20 cellular contexts compared by ENCODE assay signal in the genomic region with DNA sequence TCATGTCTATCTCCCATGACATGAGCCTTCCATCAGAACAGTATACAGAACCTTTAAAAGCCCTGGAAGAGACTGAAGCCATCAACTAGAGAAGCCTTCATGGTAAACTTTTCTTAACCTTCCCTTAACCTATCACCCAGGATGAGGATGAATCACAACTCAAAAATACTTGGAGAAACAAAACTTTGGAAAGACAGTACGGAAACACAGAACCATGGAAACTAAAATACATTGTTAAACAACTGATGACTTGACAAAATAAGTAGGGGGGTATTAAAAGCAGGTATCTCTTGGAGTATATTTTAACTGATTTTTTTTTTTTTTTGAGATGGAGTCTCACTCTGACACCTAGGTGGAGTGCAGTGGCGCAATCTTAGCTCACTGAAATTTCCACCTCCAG. TPM values are rescaled to one million over a fixed set of nuclear protein-coding genes. Genes with fewer than 3 reads are reported as not detected.
DNase-seq lines count a peak whose midpoint lies in the region; ATAC-seq and TF ChIP-seq lines count a peak whose summit lies in the region.
"Had no signal": no experiment of that assay in that cellular context is flagged by ENCODE, and none has a peak within 500 bp of the region (broad histone marks: within the 10 kb centered on the region; RNA-seq: fewer than 3 reads in every experiment).

No MANE protein-coding gene starts in this region.

- WGBS in mammary epithelial cell (ENCODE audit: low coverage, missing lambda C conversion rate) = 100% methylated on average over 2 of the region's 2 CpGs

- no peak overlapping the region for H3K9ac ChIP-seq in mammary epithelial cell (ENCODE audit: insufficient read depth, low read length)

- no peaks in the 10 kb centered on the region for H3K9me3 ChIP-seq in mammary epithelial cell (replicated peaks; ENCODE audit: insufficient read depth, low read length)
- H3K9me3 ChIP-seq in thoracic aorta = no peaks in the 10 kb centered on the region
- H3K9me3 ChIP-seq: Caco-2 had no signal

- H4K20me1 ChIP-seq in mammary epithelial cell (ENCODE audit: insufficient read depth, low read length) = no peaks in the 10 kb centered on the region

- H3K79me2 ChIP-seq in mammary epithelial cell (ENCODE audit: insufficient read depth, low read length) = peaks cover 100% of the 10 kb centered on the region

- H3K4me3 ChIP-seq in mammary epithelial cell (replicated peaks in 1 of 3; ENCODE audit: insufficient read depth in 1 of 3, low read depth in 2 of 3, low read length in 3 of 3) (no peak overlapping the region), thoracic aorta (no peak overlapping the region)

- intact Hi-C loops in mammary epithelial cell (cut with micrococcal nuclease) = no loop called here

- no peak for ATAC-seq in thoracic aorta (ENCODE audit: insufficient number of reproducible peaks, low FRiP score, low read depth)
- ATAC-seq in HG02970 (IDR thresholded peaks at IDR 0.05; ENCODE audit: low FRiP score, unreplicated experiment) = no peak
- no peak for ATAC-seq in GM18505 (IDR thresholded peaks at IDR 0.05; ENCODE audit: unreplicated experiment)

- dilution Hi-C loops in mammary epithelial cell (cut with HindIII; ENCODE audit: low sequenced_read_pairs) = no loop called here

- H3K27me3 ChIP-seq in mammary epithelial cell (ENCODE audit: insufficient read depth, low read length) = no peaks in the 10 kb centered on the region
- no peaks in the 10 kb centered on the region for H3K27me3 ChIP-seq in thoracic aorta (replicated peaks; ENCODE audit: insufficient read depth)

- TF ChIP-seq POLR2A in GM18505 (IDR thresholded peaks at IDR 0.05; ENCODE audit: borderline replicate concordance, extremely low read depth, insufficient read depth, insufficient read length) = no peak

- CTCF ChIA-PET in mammary epithelial cell (lab: Charles Lee; ENCODE audit: low non-redundant PET) = no interaction called here

- H3K36me3 ChIP-seq in mammary epithelial cell (ENCODE audit: insufficient read depth, low read length) (peaks cover 20% of the 10 kb centered on the region), thoracic aorta (no peaks in the 10 kb centered on the region)

- DNase-seq in Caki2 (ENCODE audit: low read depth) = peak; percentile 74
- DNase-seq in M059J (ENCODE audit: low read depth) = peak; percentile 41
- DNase-seq in mammary epithelial cell = no peak
- no peak for DNase-seq in thoracic aorta (ENCODE audit: low spot score)
- no peak for DNase-seq in substantia nigra (lab: John Stamatoyannopoulos, UW)
- DNase-seq: Caco-2; CD4-positive, alpha-beta memory T cell; DMS153; GOT3; HCEC 1CT; NCI-H1092 treated with DMSO at 0.1 percent for 48 hours; NCI-H1436 treated with DMSO at 0.1 percent for 48 hours; NCI-H1930; NCI-H226; NCI-H524; NCI-H774; OCI-M1; Right ventricle myocardium superior had no signal

- in situ Hi-C loops in Caki2 (cut with HindIII; ENCODE audit: low pct_unique_long_range_greater_than_20kb, low sequenced_read_pairs) (no loop called here), mammary epithelial cell (cut with MboI; ENCODE audit: low sequenced_read_pairs in 2 of 2) (no loop called here)

- TF ChIP-seq CTCF in mammary epithelial cell (conservative IDR thresholded peaks at IDR 0.05 in 1 of 2, IDR thresholded peaks at IDR 0.05 in 1 of 2; ENCODE audit: extremely low read depth in 1 of 2, insufficient read depth in 1 of 2, low read depth in 1 of 2, low read length in 2 of 2) = no peak
- no peak for TF ChIP-seq CTCF in thoracic aorta (IDR thresholded peaks at IDR 0.05)

- H3K4me1 ChIP-seq in mammary epithelial cell (ENCODE audit: insufficient read depth, low read length) = peaks cover 9% of the 10 kb centered on the region
- peaks cover 22 to 46% of the 10 kb centered on the region in 2 donors for H3K4me1 ChIP-seq in thoracic aorta (ENCODE audit: control insufficient read depth in 1 of 2, low read depth in 2 of 2)

- no peak overlapping the region for H2AFZ ChIP-seq in mammary epithelial cell (ENCODE audit: low read depth, low read length)

- H3K27ac ChIP-seq in mammary epithelial cell (ENCODE audit: insufficient read depth, low read depth, low read length) = peak overlapping the region; percentile 11
- peak overlapping the region; percentile 2 to 27 for H3K27ac ChIP-seq in thoracic aorta
- H3K27ac ChIP-seq in substantia nigra (ENCODE audit: low read depth, low read length, poor library complexity, severe bottlenecking) = no peak overlapping the region

- no peak overlapping the region for H3K4me2 ChIP-seq in mammary epithelial cell (ENCODE audit: insufficient read depth, low read depth, low read length)

- BruUV-seq in mammary epithelial cell (replicated peaks; lab: Mats Ljungman, UMichigan) = no TSS peak

RNA-seq across cellular contexts. Expression of a gene that starts 8.7 kb away (rescaled TPM):
- total RNA-seq in Caki2 (2014; rRNA removed; shearing (Covaris generic); ENCODE audit: low replicate concordance) = 252 and 308 TPM in 2 replicates
- 76.7 and 93.5 TPM in 2 replicates for total RNA-seq in M059J (2014; rRNA removed; shearing (Covaris generic))
- total RNA-seq in mammary epithelial cell (100 to 1,000 TPM; 182 to 298 TPM), thoracic aorta (100 to 1,000 TPM; 112 to 128 TPM)
- 279 TPM for polyA plus RNA-seq in mammary epithelial cell
- polyA minus RNA-seq in mammary epithelial cell = 752 TPM

RNA-seq across cellular contexts. Expression of a gene that starts 16.9 kb away (rescaled TPM):
- total RNA-seq in Caki2 (2014; rRNA removed; shearing (Covaris generic); ENCODE audit: low replicate concordance) = 31.2 and 32.2 TPM in 2 replicates
- total RNA-seq in M059J (2014; rRNA removed; shearing (Covaris generic)) = 75.7 and 77.8 TPM in 2 replicates
- 100 to 1,000 TPM in 1 of 2 donors, 10 to 100 TPM in 1; 81.0 to 120 TPM for total RNA-seq in mammary epithelial cell
- polyA plus RNA-seq in mammary epithelial cell = 55.8 TPM
- 39.1 TPM for polyA minus RNA-seq in mammary epithelial cell
- 10 to 100 TPM; 30.1 to 49.0 TPM for total RNA-seq in thoracic aorta

Comparison
In these comparisons a context has a peak if more than half of its experiments do, and no peak if none do; other contexts are left out.
1. DNase-seq: peak in Caki2 (single experiment) and M059J (single experiment); none in mammary epithelial cell (single experiment), thoracic aorta (single experiment) and substantia nigra (0 of 49).